In genomic region chr7:102572320-102573245, GRCh38 we compare ENCODE assay signal across 8 cellular contexts. TPM values are rescaled to one million over a fixed set of nuclear protein-coding genes. Genes with fewer than 3 reads are reported as not detected.
DNase-seq lines count a peak whose midpoint lies in the region; ATAC-seq, FAIRE-seq and TF ChIP-seq lines count a peak whose summit lies in the region.
"Not testable (repeated sequence)": the region's sequence is repeated elsewhere in the genome, so short reads cannot be mapped to it uniquely, and the experiment has no call there.

TSS of gene POLR2J3 (minus strand) at chr7:102572583. CDS start at chr7:102572521, 62 bp downstream.

- not testable (repeated sequence) for H3K18ac ChIP-seq in IMR-90 (ENCODE audit: low read depth, low read length)

- H3K9me1 ChIP-seq in IMR-90 (ENCODE audit: insufficient read depth, low read length) = not testable (repeated sequence)

- not testable (repeated sequence) for H3K36me3 ChIP-seq in IMR-90 (ENCODE audit: control insufficient read depth, insufficient read depth, low read length); bronchial epithelial cell (ENCODE audit: control insufficient read depth, insufficient read depth, low read length); iPS-15b (ENCODE audit: control insufficient read depth, insufficient read depth, low read length)

- H3K27ac ChIP-seq in IMR-90 (ENCODE audit: insufficient read depth, low read length) (peak within 1 kb of the TSS; percentile 56), substantia nigra (ENCODE audit: low read depth, low read length, poor library complexity, severe bottlenecking) (peak within 1 kb of the TSS; percentile 67)

- peak within 1 kb of the TSS; percentile 21; the same call in 1 of the 2 replicates for H3K56ac ChIP-seq in IMR-90 (ENCODE audit: extremely low read depth, insufficient read depth, low read length)

- peak within 1 kb of the TSS; percentile 91 for H3K4me3 Mint-ChIP-seq in activated CD4-positive, alpha-beta T cell treated with anti-CD3 and anti-CD28 coated beads, Interleukin-2, amount 10 ng/mL, durations not matched to agents 24 days and 14 days

- 0% methylated on average over 18 of the region's 61 CpGs; no CpG with 5 or more reads in 1 of the 2 experiments for WGBS in IMR-90 (ENCODE audit: extremely low coverage in 2 of 2, insufficient read length in 1 of 2), 2 experiments

- not testable (repeated sequence) for H3K9me3 Mint-ChIP-seq in activated CD4-positive, alpha-beta T cell treated with anti-CD3 and anti-CD28 coated beads, Interleukin-2, amount 10 ng/mL, durations not matched to agents 24 days and 14 days

- H3K4me1 Mint-ChIP-seq in activated CD4-positive, alpha-beta T cell treated with anti-CD3 and anti-CD28 coated beads, Interleukin-2, amount 10 ng/mL, durations not matched to agents 24 days and 14 days = not testable (repeated sequence)

- H2AK9ac ChIP-seq in IMR-90 (replicated peaks; ENCODE audit: low read depth, low read length, poor library complexity) = not testable (repeated sequence)

- H3K23ac ChIP-seq in IMR-90 (ENCODE audit: low read depth, low read length) = 0 out of 2 replicates have a peak within 1 kb of the TSS, but pooled peaks have one; percentile 16

- peak within 1 kb of the TSS; percentile 55; the same call in 1 of the 2 replicates for H3K14ac ChIP-seq in IMR-90 (replicated peaks; ENCODE audit: low read depth, low read length)

- dilution Hi-C loops in IMR-90 (cut with HindIII; ENCODE audit: low sequenced_read_pairs, unreplicated experiment) = not testable (repeated sequence)

- FAIRE-seq in H54 (lab: Jason Lieb, UNC) = peak; percentile 60
- FAIRE-seq in bronchial epithelial cell (lab: Jason Lieb, UNC) = not testable (repeated sequence)

- H3K9me3 ChIP-seq in IMR-90 (ENCODE audit: control insufficient read depth, insufficient read depth, low read length); iPS-15b (ENCODE audit: control insufficient read depth, insufficient read depth, low read length): not testable (repeated sequence)

- H2BK5ac ChIP-seq in IMR-90 (ENCODE audit: low read depth, low read length, poor library complexity, severe bottlenecking) = not testable (repeated sequence)

- DNase-seq in GM12865 (ENCODE audit: low read depth) (peak; percentile 97), IMR-90 (peak; percentile 87), bronchial epithelial cell (ENCODE audit: low read depth) (peak; percentile 67), pulmonary artery endothelial cell (ENCODE audit: low read depth, low spot score) (peak; percentile 39)
- not testable (repeated sequence) for DNase-seq in H54 (ENCODE audit: insufficient read length, low spot score); substantia nigra (lab: John Stamatoyannopoulos, UW)
- peak; percentile 100 for DNase-seq in activated CD4-positive, alpha-beta T cell treated with anti-CD3 and anti-CD28 coated beads, Interleukin-2, amount 10 ng/mL, durations not matched to agents 24 days and 14 days

- not testable (repeated sequence) for TF ChIP-seq POLR2A in H54 (IDR thresholded peaks at IDR 0.05; ENCODE audit: low read depth, low read length)
- peak; percentile 72 for TF ChIP-seq POLR2A in IMR-90 (IDR thresholded peaks at IDR 0.05; ENCODE audit: low read depth, low read length)

- intact Hi-C loops in IMR-90 (cut with micrococcal nuclease); activated CD4-positive, alpha-beta T cell treated with anti-CD3 and anti-CD28 coated beads, Interleukin-2, amount 10 ng/mL, durations not matched to agents 24 days and 14 days (cut with micrococcal nuclease): not testable (repeated sequence)

- H2BK120ac ChIP-seq in IMR-90 (ENCODE audit: low read depth, low read length) = not testable (repeated sequence)

- peak within 1 kb of the TSS; percentile 52 for H4K5ac ChIP-seq in IMR-90 (ENCODE audit: low read depth, low read length)

- peak within 1 kb of the TSS; percentile 93 for H3K27ac Mint-ChIP-seq in activated CD4-positive, alpha-beta T cell treated with anti-CD3 and anti-CD28 coated beads, Interleukin-2, amount 10 ng/mL, durations not matched to agents 24 days and 14 days

- H3K9ac ChIP-seq in IMR-90 (ENCODE audit: low read depth, low read length) (peak within 1 kb of the TSS; percentile 77), iPS-15b (ENCODE audit: low read depth, low read length) (peak within 1 kb of the TSS; percentile 79)

- peak within 1 kb of the TSS; percentile 94 to 96 for H4K8ac ChIP-seq in IMR-90 (ENCODE audit: low read depth in 2 of 2, low read length in 2 of 2)

- not testable (repeated sequence) for TF ChIP-seq RAD21 in IMR-90 (IDR thresholded peaks at IDR 0.05; ENCODE audit: low read length)

- H2BK20ac ChIP-seq in IMR-90 (ENCODE audit: low read depth, low read length) = not testable (repeated sequence)

- in situ Hi-C loops in IMR-90 (cut with MboI; ENCODE audit: low sequenced_read_pairs) = not testable (repeated sequence)

- not testable (repeated sequence) for H2BK15ac ChIP-seq in IMR-90 (ENCODE audit: low read depth, low read length)

- TF ChIP-seq CTCF in GM12865 (IDR thresholded peaks at IDR 0.05; ENCODE audit: insufficient read depth, low read depth, low read length, missing control alignments) (peak; percentile 59), IMR-90 (conservative IDR thresholded peaks at IDR 0.05; ENCODE audit: low read depth, low read length) (peak; percentile 48), bronchial epithelial cell (IDR thresholded peaks at IDR 0.05; ENCODE audit: insufficient read depth, low read length, severe bottlenecking) (peak; percentile 52)

- H3K4me1 ChIP-seq in IMR-90 (ENCODE audit: control insufficient read depth, insufficient read depth, low read length); iPS-15b (ENCODE audit: control insufficient read depth, insufficient read depth, low read length): not testable (repeated sequence)

- CTCF ChIA-PET in IMR-90 (lab: Yijun Ruan, JAX) = interaction anchor here (0.6 kb wide), 1 partner anchor 185 kb away, joined by 4 read pairs; no protein-coding TSS in a partner anchor

- not testable (repeated sequence) for BruUV-seq in IMR-90 (replicated peaks; lab: Mats Ljungman, UMichigan)

- H3K27me3 Mint-ChIP-seq in activated CD4-positive, alpha-beta T cell treated with anti-CD3 and anti-CD28 coated beads, Interleukin-2, amount 10 ng/mL, durations not matched to agents 24 days and 14 days = not testable (repeated sequence)

- H3K4me3 ChIP-seq in GM12865 (ENCODE audit: low read depth, low read length) (peak within 1 kb of the TSS; percentile 83), IMR-90 (ENCODE audit: insufficient read depth, low read depth, low read length) (peak within 1 kb of the TSS; percentile 64), bronchial epithelial cell (ENCODE audit: low read depth, low read length) (peak within 1 kb of the TSS; percentile 58), iPS-15b (ENCODE audit: low read depth, low read length) (peak within 1 kb of the TSS; percentile 84)

- not testable (repeated sequence) for H3K79me1 ChIP-seq in IMR-90 (ENCODE audit: low read depth in 1 of 2, low read length in 2 of 2)

- peak within 1 kb of the TSS; percentile 25; the same call in 1 of the 2 replicates for H3K4me2 ChIP-seq in IMR-90 (ENCODE audit: low read depth, low read length)

- H2AK5ac ChIP-seq in IMR-90 (ENCODE audit: low read depth, low read length) = peak within 1 kb of the TSS; percentile 56; the same call in 1 of the 2 replicates

- peak within 1 kb of the TSS; percentile 54; the same call in 1 of the 2 replicates for H3K4ac ChIP-seq in IMR-90 (ENCODE audit: low read depth, low read length)

- H3K27me3 ChIP-seq in IMR-90 (ENCODE audit: control insufficient read depth, insufficient read depth, low read length); bronchial epithelial cell (ENCODE audit: control insufficient read depth, insufficient read depth, low read length); iPS-15b (ENCODE audit: control insufficient read depth, insufficient read depth, low read length): not testable (repeated sequence)

- POLR2A ChIA-PET in IMR-90 (lab: Charles Lee; ENCODE audit: unreplicated experiment) = interaction anchor here (0.6 kb wide), 1 partner anchor 341 kb away, joined by 3 read pairs; no protein-coding TSS in a partner anchor

- H4K20me1 ChIP-seq in IMR-90 (ENCODE audit: insufficient read depth, low read length) = not testable (repeated sequence)

- peak; percentile 99 for ATAC-seq in IMR-90 (ENCODE audit: low read depth)

- H3K36me3 Mint-ChIP-seq in activated CD4-positive, alpha-beta T cell treated with anti-CD3 and anti-CD28 coated beads, Interleukin-2, amount 10 ng/mL, durations not matched to agents 24 days and 14 days (ENCODE audit: low read depth) = not testable (repeated sequence)

- not testable (repeated sequence) for H2AFZ ChIP-seq in IMR-90 (replicated peaks; ENCODE audit: low read length, poor library complexity)

- H4K91ac ChIP-seq in IMR-90 (ENCODE audit: insufficient read depth, low read depth, low read length) = not testable (repeated sequence)

RNA-seq across cellular contexts. Expression of gene POLR2J3, which starts in this region (rescaled TPM):
- 13.1 and 14.2 TPM in 2 replicates for total RNA-seq in IMR-90 (2012; rRNA removed)
- polyA plus RNA-seq in IMR-90 (2012; rRNA removed) = 9.3 and 14.7 TPM in 2 replicates
- polyA plus RNA-seq in IMR-90 (2012; cell fraction: cytosol; rRNA removed) = 6.0 and 19.9 TPM in 2 replicates
- polyA plus RNA-seq in IMR-90 (2012; cell fraction: nucleus; rRNA removed; ENCODE audit: low replicate concordance) = 112 and 241 TPM in 2 replicates
- 49.3 and 50.9 TPM in 2 replicates for total RNA-seq in activated CD4-positive, alpha-beta T cell treated with anti-CD3 and anti-CD28 coated beads, Interleukin-2, amount 10 ng/mL, durations not matched to agents 24 days and 14 days
- 18.8 and 25.5 TPM in 2 replicates for total RNA-seq in bronchial epithelial cell
- total RNA-seq in pulmonary artery endothelial cell = 16.9 and 21.8 TPM in 2 replicates
